ENCODE assay signal across 12 cellular contexts in genomic region chr3:53083496-53083895, GRCh38. TPM values are rescaled to one million over a fixed set of nuclear protein-coding genes. Genes with fewer than 3 reads are reported as not detected.
DNase-seq lines count a peak whose midpoint lies in the region; ATAC-seq and TF ChIP-seq lines count a peak whose summit lies in the region.
"Had no signal": no experiment of that assay in that cellular context is flagged by ENCODE, and none has a peak within 500 bp of the region (broad histone marks: within the 10 kb centered on the region; RNA-seq: fewer than 3 reads in every experiment).

No MANE protein-coding gene starts in this region.

- no TSS peak for BruUV-seq in A673 (replicated peaks; lab: Mats Ljungman, UMichigan)

- no peak overlapping the region for H3K4me3 ChIP-seq in A673 (ENCODE audit: low read depth, low read length, poor library complexity, severe bottlenecking)

- CTCF ChIA-PET in A673 (lab: Charles Lee): interaction anchor here (0.7 kb wide), 1 partner anchor 706 kb away, joined by 6 read pairs; no protein-coding TSS in a partner anchor

- intact Hi-C loops in A673 (cut with micrococcal nuclease; ENCODE audit: unreplicated experiment): no loop called here

- DNase-seq in A673 (ENCODE audit: low spot score): peak; percentile 5
- peak; percentile 43 for DNase-seq in H4 (ENCODE audit: low spot score)
- DNase-seq in cerebellar cortex (ENCODE audit: low spot score): peak; percentile 66
- DNase-seq in hepatic stellate cell (ENCODE audit: low spot score): peak; percentile 66
- DNase-seq in iPS-NIHi11 (ENCODE audit: low spot score): no peak
- no peak for DNase-seq in stimulated activated naive CD4-positive, alpha-beta T cell treated with Interleukin-2 at 50 U/mL for 16 hours (lab: John Stamatoyannopoulos, UW)
- DNase-seq in NCI-H748 treated with DMSO at 0.1 percent for 48 hours (lab: John Stamatoyannopoulos, UW): no peak
- DNase-seq: NCI-H526 treated with DMSO at 0.1 percent for 48 hours, T-helper 17 cell had no signal

- no peak for TF ChIP-seq CTCF in A673 (conservative IDR thresholded peaks at IDR 0.05; ENCODE audit: low read depth, low read length)

- no peaks in the 10 kb centered on the region for H3K27me3 ChIP-seq in A673 (replicated peaks; ENCODE audit: insufficient read depth, low read depth, low read length, poor library complexity)
- H3K27me3 ChIP-seq: neutrophil had no signal

- no peak overlapping the region for H3K27ac ChIP-seq in A673 (ENCODE audit: low read depth, low read length, poor library complexity, severe bottlenecking)
- H3K27ac ChIP-seq: C4-2B, neutrophil had no signal

- ATAC-seq in GM19351 (IDR thresholded peaks at IDR 0.05; ENCODE audit: unreplicated experiment): no peak
- ATAC-seq: T-helper 17 cell had no signal

- H3K4me1 ChIP-seq in A673 (ENCODE audit: insufficient read depth, low read length, poor library complexity, severe bottlenecking): no peaks in the 10 kb centered on the region

- no peaks in the 10 kb centered on the region for H3K36me3 ChIP-seq in A673 (ENCODE audit: insufficient read depth, low read length, poor library complexity, severe bottlenecking)

- H3K9me3 ChIP-seq in A673 (ENCODE audit: low read depth, low read length, poor library complexity, severe bottlenecking): no peaks in the 10 kb centered on the region
- H3K9me3 ChIP-seq: neutrophil had no signal

- POLR2A ChIA-PET in A673 (lab: Charles Lee; ENCODE audit: low non-redundant PET): interaction anchor here (0.6 kb wide), 1 partner anchor 386 kb away, joined by 6 read pairs; no protein-coding TSS in a partner anchor

RNA-seq across cellular contexts. Expression of gene SFMBT1, which starts 37.6 kb away (rescaled TPM):
- 1.4 and 2.1 TPM in 2 replicates for total RNA-seq in A673 (2021)
- total RNA-seq in H4 (2014; rRNA removed; shearing (Covaris generic)): 3.5 and 8.0 TPM in 2 replicates

RNA-seq across cellular contexts. Expression of gene RFT1, which starts 46.7 kb away (rescaled TPM):
- total RNA-seq in A673 (2021): 15.8 and 16.7 TPM in 2 replicates
- 6.2 and 16.5 TPM in 2 replicates for total RNA-seq in H4 (2014; rRNA removed; shearing (Covaris generic))

Comparison
In these comparisons a context has a peak if more than half of its experiments do, and no peak if none do; other contexts are left out.
1. DNase-seq: peak in A673 (single experiment), H4 (single experiment), cerebellar cortex (single experiment) and hepatic stellate cell (single experiment); none in iPS-NIHi11 (single experiment), stimulated activated naive CD4-positive, alpha-beta T cell treated with Interleukin-2 at 50 U/mL for 16 hours (single experiment) and NCI-H748 treated with DMSO at 0.1 percent for 48 hours (single experiment).